Comparison of ENCODE assay signal across 8 cellular contexts in the genomic region with DNA sequence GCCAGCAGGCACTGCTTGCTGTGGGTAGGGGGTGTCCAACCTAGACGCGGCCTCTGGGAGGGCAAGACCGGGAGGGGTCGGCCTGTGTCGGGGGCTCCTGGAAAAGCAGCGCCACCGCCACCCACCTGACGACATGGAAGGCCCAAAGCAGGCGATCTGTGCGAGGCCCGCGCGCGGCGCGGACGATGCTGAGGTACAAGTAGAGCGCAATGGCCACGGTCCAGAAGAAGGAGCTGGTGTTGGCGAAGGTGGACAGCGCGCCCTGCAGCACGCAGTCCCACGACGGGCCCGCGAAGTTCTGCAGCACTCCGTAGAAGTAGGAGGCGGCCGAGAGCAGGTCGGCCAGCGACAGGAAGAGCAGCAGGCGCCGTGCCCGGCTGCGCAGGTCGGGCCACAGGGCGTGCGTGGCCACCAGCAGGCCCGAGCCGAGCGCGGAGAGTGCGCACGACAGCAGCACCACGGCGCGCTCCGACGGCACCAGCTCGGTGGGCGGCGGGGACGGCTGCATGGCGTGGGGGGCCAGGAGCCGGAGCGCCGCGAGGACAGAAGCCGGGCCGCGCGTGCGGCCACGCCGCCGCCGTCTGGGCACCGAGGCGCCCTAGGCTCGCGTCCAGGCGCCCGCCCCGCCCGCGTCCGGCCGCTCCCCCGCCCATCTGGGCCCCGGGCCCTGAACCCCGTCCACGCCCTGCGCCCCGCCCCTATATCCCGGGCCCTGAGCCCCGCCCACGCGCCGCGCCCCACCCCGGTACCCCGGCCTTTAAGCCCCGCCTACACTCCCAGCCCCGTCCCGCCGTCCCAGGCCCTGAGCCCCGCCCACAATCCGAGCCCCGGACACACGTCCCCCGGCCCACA. TPM values are rescaled to one million over a fixed set of nuclear protein-coding genes. Genes with fewer than 3 reads are reported as not detected.
DNase-seq lines count a peak whose midpoint lies in the region; ATAC-seq and TF ChIP-seq lines count a peak whose summit lies in the region.

GPR157 (minus strand) TSS at position 583 of the 852 bp plus-strand sequence; CDS start at position 508, 75 bp downstream.

- POLR2A ChIA-PET in AG04450 (lab: Yijun Ruan, JAX), result interaction anchor here (0.5 kb wide), 1 partner anchor 397 kb away, joined by 3 read pairs; no protein-coding TSS in a partner anchor
- POLR2A ChIA-PET in OCI-LY7 (lab: Charles Lee), result interaction anchor here (0.6 to 1.3 kb wide), 6 partner anchors 12 to 255 kb away, joined by 3 to 8 read pairs (median 3); no protein-coding TSS in a partner anchor

- CTCF ChIA-PET in AG04450 (lab: Charles Lee), result interaction anchor here (0.9 to 2.0 kb wide), 2 partner anchors 13 to 16 kb away, joined by 3 to 10 read pairs; no protein-coding TSS in a partner anchor
- CTCF ChIA-PET in OCI-LY7 (lab: Charles Lee; ENCODE audit: unreplicated experiment), result interaction anchor here (0.8 to 1.2 kb wide), 2 partner anchors 119 to 124 kb away, joined by 3 to 6 read pairs; no protein-coding TSS in a partner anchor

- H3K4me2 ChIP-seq in OCI-LY7 (ENCODE audit: low read length), result peak within 1 kb of the TSS; percentile 86
- peak within 1 kb of the TSS; percentile 84 for H3K4me2 ChIP-seq in fibroblast of lung (ENCODE audit: extremely low read depth, insufficient read depth, low read length)

- H3K4me3 ChIP-seq in AG04450 (ENCODE audit: low read depth, low read length) (peak within 1 kb of the TSS; percentile 60), OCI-LY7 (ENCODE audit: low read depth, low read length, poor library complexity, severe bottlenecking) (peak within 1 kb of the TSS; percentile 71), fibroblast of lung (replicated peaks in 1 of 4; ENCODE audit: control extremely low read depth in 1 of 4, insufficient read depth in 1 of 4, low read depth in 3 of 4, low read length in 4 of 4) (peak within 1 kb of the TSS; percentile 54 to 66 (median 64))

- peak within 1 kb of the TSS; percentile 4 to 47 for H3K27ac Mint-ChIP-seq in natural killer cell treated with Interleukin-12 subunit alpha and Interleukin-12 subunit beta and Interleukin-15 and Interleukin-18, amount 100 ng/mL, for 72 hours
- peak within 1 kb of the TSS; percentile 48 to 82 for H3K27ac Mint-ChIP-seq in stimulated activated naive CD8-positive, alpha-beta T cell treated with anti-CD3 and anti-CD28 coated beads, Interleukin-15, amount 100 ng/mL, for 72 hours

- H3K4me1 Mint-ChIP-seq in natural killer cell treated with Interleukin-12 subunit alpha and Interleukin-12 subunit beta and Interleukin-15 and Interleukin-18, amount 100 ng/mL, for 72 hours (ENCODE audit: low read depth in 2 of 2), result peaks cover 9 to 10% of the 10 kb centered on the region in 2 donors
- H3K4me1 Mint-ChIP-seq in stimulated activated naive CD8-positive, alpha-beta T cell treated with anti-CD3 and anti-CD28 coated beads, Interleukin-15, amount 100 ng/mL, for 72 hours, result peaks cover 57% of the 10 kb centered on the region

- no peaks in the 10 kb centered on the region for H3K79me2 ChIP-seq in OCI-LY7 (ENCODE audit: insufficient read depth, low read depth, low read length)
- H3K79me2 ChIP-seq in fibroblast of lung (ENCODE audit: control insufficient read depth, insufficient read depth, low read length), result no peaks in the 10 kb centered on the region

- H3K4me1 ChIP-seq in OCI-LY7 (ENCODE audit: insufficient read depth, low read length, poor library complexity, severe bottlenecking), result peaks cover 51% of the 10 kb centered on the region
- H3K4me1 ChIP-seq in fibroblast of lung (ENCODE audit: control insufficient read depth, extremely low read depth, insufficient read depth, low read length), result peaks cover 8% of the 10 kb centered on the region

- H3K27ac ChIP-seq in AG04450 (ENCODE audit: low read depth, low read length) (peak within 1 kb of the TSS; percentile 3), OCI-LY7 (ENCODE audit: low read depth, low read length, poor library complexity, severe bottlenecking) (no peak within 1 kb of the TSS), fibroblast of lung (ENCODE audit: insufficient read depth, low read length) (peak within 1 kb of the TSS; percentile 20)

- no peak for DNase-seq in AG04450 (ENCODE audit: low read depth, low spot score)
- peak; percentile 87 for DNase-seq in OCI-LY7 (ENCODE audit: low spot score)
- peak; percentile 76 for DNase-seq in activated T-helper 1 cell treated with Interleukin-2 at 50 U/mL for 16 hours (ENCODE audit: low read depth)
- peak; percentile 66 to 76 for DNase-seq in fibroblast of lung (ENCODE audit: low read depth in 2 of 2)
- peak; percentile 82 for DNase-seq in natural killer cell treated with Interleukin-12 subunit alpha and Interleukin-12 subunit beta and Interleukin-15 and Interleukin-18, amount 100 ng/mL, for 72 hours (ENCODE audit: low spot score)
- DNase-seq in stimulated activated naive CD8-positive, alpha-beta T cell treated with anti-CD3 and anti-CD28 coated beads, Interleukin-15, amount 100 ng/mL, for 72 hours, result peak; percentile 71 to 73

- TF ChIP-seq CTCF in AG04450 (IDR thresholded peaks at IDR 0.05; ENCODE audit: low read depth, low read length), result 0 out of 2 replicates have a peak, but pooled peaks have one; percentile 11
- TF ChIP-seq CTCF in OCI-LY7 (conservative IDR thresholded peaks at IDR 0.05; ENCODE audit: low read length), result 0 out of 2 replicates have a peak, but pooled peaks have one; percentile 15
- TF ChIP-seq CTCF in fibroblast of lung (conservative IDR thresholded peaks at IDR 0.05 in 1 of 2, IDR thresholded peaks at IDR 0.05 in 1 of 2; ENCODE audit: low read depth in 1 of 2, low read length in 2 of 2), result no peak

- peak within 1 kb of the TSS; percentile 57 for H3K9ac ChIP-seq in fibroblast of lung (ENCODE audit: insufficient read depth, low read length)

- intact Hi-C loops in OCI-LY7 (cut with micrococcal nuclease; ENCODE audit: unreplicated experiment), result no loop called here

- H3K9me2 ChIP-seq in OCI-LY7 (ENCODE audit: insufficient read depth, low read length), result no peaks in the 10 kb centered on the region

- no peaks in the 10 kb centered on the region for H4K20me1 ChIP-seq in OCI-LY7 (ENCODE audit: insufficient read depth, low read length)
- H4K20me1 ChIP-seq in fibroblast of lung (ENCODE audit: control insufficient read depth, extremely low read depth, insufficient read depth, low read length), result no peaks in the 10 kb centered on the region

- H3K9me3 ChIP-seq in AG04450 (ENCODE audit: control insufficient read depth, insufficient read depth, low read length), result no peaks in the 10 kb centered on the region; the same call in none of the 2 replicates
- no peaks in the 10 kb centered on the region for H3K9me3 ChIP-seq in OCI-LY7 (ENCODE audit: low read length)
- no peaks in the 10 kb centered on the region for H3K9me3 ChIP-seq in fibroblast of lung (ENCODE audit: control insufficient read depth, insufficient read depth, low read depth, low read length)

- no peaks in the 10 kb centered on the region for H3K36me3 Mint-ChIP-seq in natural killer cell treated with Interleukin-12 subunit alpha and Interleukin-12 subunit beta and Interleukin-15 and Interleukin-18, amount 100 ng/mL, for 72 hours

- H2AFZ ChIP-seq in OCI-LY7 (ENCODE audit: low read length) (peak within 1 kb of the TSS; percentile 84), fibroblast of lung (ENCODE audit: low read length) (peak within 1 kb of the TSS; percentile 78)

- no TSS peak for BruUV-seq in OCI-LY7 (replicated peaks; lab: Mats Ljungman, UMichigan)

- no peaks in the 10 kb centered on the region for H3K36me3 ChIP-seq in OCI-LY7 (ENCODE audit: insufficient read depth, low read length)
- H3K36me3 ChIP-seq in fibroblast of lung (ENCODE audit: control insufficient read depth, insufficient read depth, low read length), result no peaks in the 10 kb centered on the region

- H3K9me3 Mint-ChIP-seq in natural killer cell treated with Interleukin-12 subunit alpha and Interleukin-12 subunit beta and Interleukin-15 and Interleukin-18, amount 100 ng/mL, for 72 hours, result no peaks in the 10 kb centered on the region
- no peaks in the 10 kb centered on the region for H3K9me3 Mint-ChIP-seq in stimulated activated naive CD8-positive, alpha-beta T cell treated with anti-CD3 and anti-CD28 coated beads, Interleukin-15, amount 100 ng/mL, for 72 hours

- H3K27me3 Mint-ChIP-seq in natural killer cell treated with Interleukin-12 subunit alpha and Interleukin-12 subunit beta and Interleukin-15 and Interleukin-18, amount 100 ng/mL, for 72 hours, result peaks cover 0 to 1% of the 10 kb centered on the region in 2 donors
- H3K27me3 Mint-ChIP-seq in stimulated activated naive CD8-positive, alpha-beta T cell treated with anti-CD3 and anti-CD28 coated beads, Interleukin-15, amount 100 ng/mL, for 72 hours, result peaks cover 6% of the 10 kb centered on the region

- H3K27me3 ChIP-seq in AG04450 (ENCODE audit: control insufficient read depth, insufficient read depth, low read length), result no peaks in the 10 kb centered on the region
- no peaks in the 10 kb centered on the region for H3K27me3 ChIP-seq in fibroblast of lung (ENCODE audit: control insufficient read depth, insufficient read depth, low read length)

- peak; percentile 65 for ATAC-seq in GM18867 (IDR thresholded peaks at IDR 0.05; ENCODE audit: unreplicated experiment)
- ATAC-seq in HG03095 (IDR thresholded peaks at IDR 0.05; ENCODE audit: unreplicated experiment), result peak; percentile 44
- ATAC-seq in natural killer cell treated with Interleukin-12 subunit alpha and Interleukin-12 subunit beta and Interleukin-15 and Interleukin-18, amount 100 ng/mL, for 72 hours, result peak; percentile 96 to 97
- ATAC-seq in stimulated activated naive CD8-positive, alpha-beta T cell treated with anti-CD3 and anti-CD28 coated beads, Interleukin-15, amount 100 ng/mL, for 72 hours, result peak; percentile 86

- H3K4me3 Mint-ChIP-seq in natural killer cell treated with Interleukin-12 subunit alpha and Interleukin-12 subunit beta and Interleukin-15 and Interleukin-18, amount 100 ng/mL, for 72 hours, result peak within 1 kb of the TSS; percentile 85
- H3K4me3 Mint-ChIP-seq in stimulated activated naive CD8-positive, alpha-beta T cell treated with anti-CD3 and anti-CD28 coated beads, Interleukin-15, amount 100 ng/mL, for 72 hours, result peak within 1 kb of the TSS; percentile 95 to 97

RNA-seq across cellular contexts. Expression of gene GPR157, which starts in this region (rescaled TPM):
- polyA plus RNA-seq in AG04450 (2011; rRNA removed), result 1.1 TPM in 2 replicates
- 2.7 and 4.0 TPM in 2 replicates for polyA minus RNA-seq in AG04450 (2011; rRNA and poly(A)+ RNA removed)
- 1.1 and 1.4 TPM in 2 replicates for total RNA-seq in OCI-LY7 (2014; rRNA removed; shearing (Covaris generic))
- 4.1 and 5.4 TPM in 2 replicates for total RNA-seq in OCI-LY7 (2022)
- total RNA-seq in fibroblast of lung, result 3.1 and 3.6 TPM in 2 replicates
- polyA plus RNA-seq in fibroblast of lung, result 0.82 and 1.2 TPM in 2 replicates
- 2.3 and 2.9 TPM in 2 replicates for polyA plus RNA-seq in fibroblast of lung (2012)
- polyA minus RNA-seq in fibroblast of lung (ENCODE audit: low replicate concordance), result 3.4 and 4.6 TPM in 2 replicates
- 1 to 10 TPM; 1.6 to 2.9 TPM for total RNA-seq in natural killer cell treated with Interleukin-12 subunit alpha and Interleukin-12 subunit beta and Interleukin-15 and Interleukin-18, amount 100 ng/mL, for 72 hours

Comparison
In these comparisons a context has a peak if more than half of its experiments do, and no peak if none do; other contexts are left out.
1. CTCF ChIP-seq: peak in AG04450 (single experiment) and OCI-LY7 (single experiment); none in fibroblast of lung (0 of 2).
2. ATAC-seq: peak in every context shown above with its lines; median percentile 96 in natural killer cell treated with Interleukin-12 subunit alpha and Interleukin-12 subunit beta and Interleukin-15 and Interleukin-18, amount 100 ng/mL, for 72 hours; 86 in stimulated activated naive CD8-positive, alpha-beta T cell treated with anti-CD3 and anti-CD28 coated beads, Interleukin-15, amount 100 ng/mL, for 72 hours; 65 in GM18867; 44 in HG03095.
3. Peak in every context shown above with its lines, with median percentiles within 50 percentile points of each other: H3K4me3 ChIP-seq.